ENCODE assay signal across 10 cellular contexts in the genomic region with DNA sequence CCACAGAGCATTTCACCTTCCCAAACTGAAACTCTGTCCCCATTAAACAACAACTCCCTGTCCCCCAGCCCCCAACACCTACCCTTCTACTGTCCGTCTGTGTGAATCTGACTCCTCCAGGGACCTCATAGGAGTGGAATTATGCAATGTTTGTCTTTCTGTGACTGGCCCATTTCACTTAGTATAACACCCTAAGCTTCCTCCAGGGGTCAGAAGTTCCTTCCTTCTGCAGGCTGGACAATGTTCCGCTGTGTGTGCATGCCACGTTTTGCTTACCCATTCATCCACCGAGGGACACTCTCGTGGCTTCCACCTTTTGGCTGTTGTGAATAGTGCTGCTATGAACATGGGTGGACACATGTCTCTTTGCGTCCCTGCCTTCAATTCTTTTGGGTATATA. TPM values are rescaled to one million over a fixed set of nuclear protein-coding genes. Genes with fewer than 3 reads are reported as not detected.
DNase-seq lines count a peak whose midpoint lies in the region; ATAC-seq and TF ChIP-seq lines count a peak whose summit lies in the region.
"Had no signal": no experiment of that assay in that cellular context is flagged by ENCODE, and none has a peak within 500 bp of the region (broad histone marks: within the 10 kb centered on the region; RNA-seq: fewer than 3 reads in every experiment).

No MANE protein-coding gene starts in this region.

- H3K79me2 ChIP-seq in PC-9 (ENCODE audit: low read depth), result no peaks in the 10 kb centered on the region

- H3K9me2 ChIP-seq in PC-9 (ENCODE audit: insufficient read depth), result no peaks in the 10 kb centered on the region

- CTCF ChIA-PET in PC-9 (lab: Charles Lee), result no interaction called here

- peak; percentile 16 for TF ChIP-seq CTCF in astrocyte of the cerebellum (IDR thresholded peaks at IDR 0.05; ENCODE audit: low read depth, low read length, missing control alignments)
- TF ChIP-seq CTCF in mucosa of descending colon (IDR thresholded peaks at IDR 0.05), result no peak
- no peak for TF ChIP-seq CTCF in PC-9 (conservative IDR thresholded peaks at IDR 0.05)

- BruUV-seq in PC-9 (replicated peaks; lab: Mats Ljungman, UMichigan), result no TSS peak

- H3K9me3 ChIP-seq in mucosa of descending colon, result no peaks in the 10 kb centered on the region
- H3K9me3 ChIP-seq in PC-9 (ENCODE audit: insufficient read depth, low read depth), result no peaks in the 10 kb centered on the region

- intact Hi-C loops in mucosa of descending colon (cut with DNase I, micrococcal nuclease), result no loop called here
- intact Hi-C loops in PC-9 (cut with micrococcal nuclease; ENCODE audit: unreplicated experiment), result no loop called here

- H3K27me3 ChIP-seq in PC-9 (ENCODE audit: insufficient read depth, low read depth), result no peaks in the 10 kb centered on the region

- H3K4me1 ChIP-seq in mucosa of descending colon (ENCODE audit: low read depth), result no peaks in the 10 kb centered on the region
- H3K4me1 ChIP-seq in PC-9 (replicated peaks; ENCODE audit: insufficient read depth), result no peaks in the 10 kb centered on the region

- no peak for ATAC-seq in mucosa of descending colon

- no peak overlapping the region for H3K4me2 ChIP-seq in PC-9

- no peak overlapping the region for H3K27ac ChIP-seq in PC-9

- POLR2A ChIA-PET in PC-9 (lab: Charles Lee; ENCODE audit: unreplicated experiment), result no interaction called here

- no peaks in the 10 kb centered on the region for H4K20me1 ChIP-seq in PC-9 (ENCODE audit: insufficient read depth)

- H3F3A ChIP-seq in PC-9 (ENCODE audit: insufficient read depth, low read depth), result no peaks in the 10 kb centered on the region

- peak; percentile 18 for DNase-seq in AG08395 (ENCODE audit: low spot score)
- peak; percentile 93 for DNase-seq in HuH-7 (ENCODE audit: low spot score)
- no peak for DNase-seq in astrocyte of the cerebellum (ENCODE audit: low read depth)
- peak; percentile 30 to 49 for DNase-seq in hippocampal formation (lab: John Stamatoyannopoulos, UW)
- no peak for DNase-seq in mucosa of descending colon
- DNase-seq in NCI-H146 treated with DMSO at 0.1 percent for 48 hours (lab: John Stamatoyannopoulos, UW; ENCODE audit: unreplicated experiment), result no peak
- DNase-seq in NCI-H748 treated with DMSO at 0.1 percent for 48 hours (lab: John Stamatoyannopoulos, UW), result no peak
- DNase-seq in PC-9, result no peak
- DNase-seq: activated CD4-positive, alpha-beta T cell treated with anti-CD3 and anti-CD28 coated beads, Interleukin-2, amount 50 U/mL, for 48 hours; NCI-H2171 had no signal

- H3K36me3 ChIP-seq in mucosa of descending colon (ENCODE audit: low read depth) (no peaks in the 10 kb centered on the region), PC-9 (ENCODE audit: low read depth) (no peaks in the 10 kb centered on the region)

- H2AFZ ChIP-seq in PC-9, result no peak overlapping the region

- in situ Hi-C loops in astrocyte of the cerebellum (cut with HindIII; ENCODE audit: low sequenced_read_pairs), result no loop called here

- H3K4me3 ChIP-seq in astrocyte of the cerebellum (ENCODE audit: low read depth, low read length) (no peak overlapping the region), mucosa of descending colon (no peak overlapping the region), PC-9 (no peak overlapping the region)

RNA-seq across cellular contexts. Expression of gene MPC1, which starts 37.6 kb away (rescaled TPM):
- total RNA-seq in mucosa of descending colon, result 100 to 1,000 TPM in 2 of 3 donors, 10 to 100 TPM in 1; 75.0 to 139 (median 117) TPM
- total RNA-seq in PC-9 (2021), result 7.4 and 13.3 TPM in 2 replicates

Comparison
In these comparisons a context has a peak if more than half of its experiments do, and no peak if none do; other contexts are left out.
1. DNase-seq: peak in AG08395 (single experiment), HuH-7 (single experiment) and hippocampal formation (2 of 2); none in astrocyte of the cerebellum (single experiment), mucosa of descending colon (0 of 3), NCI-H146 treated with DMSO at 0.1 percent for 48 hours (single experiment), NCI-H748 treated with DMSO at 0.1 percent for 48 hours (single experiment) and PC-9 (0 of 2).